7 cellular contexts compared by ENCODE assay signal in the genomic region with DNA sequence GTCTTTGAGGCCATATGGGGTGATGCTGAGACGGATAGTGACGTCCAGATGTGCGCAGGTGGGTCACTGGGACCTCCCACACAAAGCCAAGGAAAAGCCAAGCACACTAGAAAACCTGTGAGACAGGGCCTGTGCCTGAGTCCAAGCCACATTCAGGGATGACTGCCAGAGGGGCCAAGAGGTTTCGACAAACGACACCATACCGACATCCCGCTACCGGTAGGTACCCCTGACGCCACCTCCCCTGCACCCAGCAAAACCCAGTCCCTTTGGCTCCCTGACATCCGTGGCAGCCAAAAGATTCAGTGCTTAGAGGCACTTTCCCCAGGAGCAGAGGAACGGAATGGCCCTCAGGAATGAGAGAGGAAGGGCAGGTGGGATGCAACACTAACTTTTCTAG.
DNase-seq lines count a peak whose midpoint lies in the region; ATAC-seq and TF ChIP-seq lines count a peak whose summit lies in the region.
"Not testable (repeated sequence)": the region's sequence is repeated elsewhere in the genome, so short reads cannot be mapped to it uniquely, and the experiment has no call there.

No MANE protein-coding gene starts in this region.

- not testable (repeated sequence) for DNase-seq in Caco-2; Panc1 (ENCODE audit: low read depth, low spot score); activated CD8-positive, alpha-beta T cell treated with anti-CD3 and anti-CD28 coated beads, Interleukin-2, amount 10 ng/mL, durations not matched to agents 7 days and 5 days; activated naive CD8-positive, alpha-beta T cell treated with anti-CD3 and anti-CD28 coated beads, Interleukin-2, amount 10 ng/mL, durations not matched to agents 7 days and 5 days; left ventricle myocardium inferior; natural killer cell treated with Interleukin-12 subunit alpha and Interleukin-12 subunit beta and Interleukin-15 and Interleukin-18, amount 100 ng/mL, for 72 hours (ENCODE audit: low spot score)
- peak; percentile 44 for DNase-seq in spleen

- intact Hi-C loops in Caco-2 (cut with micrococcal nuclease; ENCODE audit: unreplicated experiment); Panc1 (cut with micrococcal nuclease; ENCODE audit: unreplicated experiment); left ventricle myocardium inferior (cut with micrococcal nuclease); spleen (cut with DNase I; ENCODE audit: low total_unique reads): not testable (repeated sequence)

- not testable (repeated sequence) for H3K27me3 Mint-ChIP-seq in Caco-2 (ENCODE audit: insufficient read depth, unreplicated experiment)
- peaks cover 23% of the 10 kb centered on the region for H3K27me3 Mint-ChIP-seq in activated CD8-positive, alpha-beta T cell treated with anti-CD3 and anti-CD28 coated beads, Interleukin-2, amount 10 ng/mL, durations not matched to agents 7 days and 5 days (ENCODE audit: low read depth)
- peaks cover 25% of the 10 kb centered on the region for H3K27me3 Mint-ChIP-seq in activated naive CD8-positive, alpha-beta T cell treated with anti-CD3 and anti-CD28 coated beads, Interleukin-2, amount 10 ng/mL, durations not matched to agents 7 days and 5 days
- peaks cover 10 to 24% of the 10 kb centered on the region in 2 donors for H3K27me3 Mint-ChIP-seq in natural killer cell treated with Interleukin-12 subunit alpha and Interleukin-12 subunit beta and Interleukin-15 and Interleukin-18, amount 100 ng/mL, for 72 hours

- BruUV-seq in Caco-2 (replicated peaks; lab: Mats Ljungman, UMichigan); Panc1 (replicated peaks; lab: Mats Ljungman, UMichigan): not testable (repeated sequence)

- H3K9me3 Mint-ChIP-seq in Caco-2 (ENCODE audit: unreplicated experiment) = peaks cover 17% of the 10 kb centered on the region
- not testable (repeated sequence) for H3K9me3 Mint-ChIP-seq in activated CD8-positive, alpha-beta T cell treated with anti-CD3 and anti-CD28 coated beads, Interleukin-2, amount 10 ng/mL, durations not matched to agents 7 days and 5 days (ENCODE audit: insufficient read depth); activated naive CD8-positive, alpha-beta T cell treated with anti-CD3 and anti-CD28 coated beads, Interleukin-2, amount 10 ng/mL, durations not matched to agents 7 days and 5 days; natural killer cell treated with Interleukin-12 subunit alpha and Interleukin-12 subunit beta and Interleukin-15 and Interleukin-18, amount 100 ng/mL, for 72 hours

- TF ChIP-seq CTCF in Caco-2 (IDR thresholded peaks at IDR 0.05; ENCODE audit: insufficient read depth in 1 of 2, low read depth in 1 of 2, low read length in 1 of 2, severe bottlenecking in 1 of 2, unreplicated experiment in 1 of 2); Panc1 (IDR thresholded peaks at IDR 0.05); left ventricle myocardium inferior (IDR thresholded peaks at IDR 0.05; ENCODE audit: borderline replicate concordance); spleen (IDR thresholded peaks at IDR 0.05 in 8 of 11, conservative IDR thresholded peaks at IDR 0.05 in 3 of 11): not testable (repeated sequence)

- not testable (repeated sequence) for H3K4me1 Mint-ChIP-seq in Caco-2 (ENCODE audit: low read depth, unreplicated experiment)
- H3K4me1 Mint-ChIP-seq in activated CD8-positive, alpha-beta T cell treated with anti-CD3 and anti-CD28 coated beads, Interleukin-2, amount 10 ng/mL, durations not matched to agents 7 days and 5 days (ENCODE audit: low read depth) = peaks cover 22% of the 10 kb centered on the region
- H3K4me1 Mint-ChIP-seq in activated naive CD8-positive, alpha-beta T cell treated with anti-CD3 and anti-CD28 coated beads, Interleukin-2, amount 10 ng/mL, durations not matched to agents 7 days and 5 days = peaks cover 14% of the 10 kb centered on the region
- peaks cover 27 to 33% of the 10 kb centered on the region in 2 donors for H3K4me1 Mint-ChIP-seq in natural killer cell treated with Interleukin-12 subunit alpha and Interleukin-12 subunit beta and Interleukin-15 and Interleukin-18, amount 100 ng/mL, for 72 hours (ENCODE audit: low read depth in 2 of 2)

- TF ChIP-seq POLR2A in spleen (IDR thresholded peaks at IDR 0.05) = not testable (repeated sequence)

- H3K9me3 ChIP-seq in Caco-2; Panc1 (ENCODE audit: control insufficient read depth, insufficient read depth, low read depth, low read length); left ventricle myocardium inferior (replicated peaks); spleen: not testable (repeated sequence)

- H3K36me3 ChIP-seq in Caco-2 (ENCODE audit: control insufficient read depth, insufficient read depth, low read length); Panc1 (ENCODE audit: control insufficient read depth, insufficient read depth, low read length); left ventricle myocardium inferior; spleen: not testable (repeated sequence)

- H3K4me1 ChIP-seq in Caco-2; Panc1 (ENCODE audit: control insufficient read depth, insufficient read depth, low read length): not testable (repeated sequence)
- H3K4me1 ChIP-seq in left ventricle myocardium inferior (peaks cover 43% of the 10 kb centered on the region), spleen (peaks cover 3 to 38% (median 10%) of the 10 kb centered on the region in 6 donors)

- peak overlapping the region; percentile 83 for H3K27ac ChIP-seq in Panc1 (ENCODE audit: low read length)
- not testable (repeated sequence) for H3K27ac ChIP-seq in left ventricle myocardium inferior (replicated peaks); spleen

- H3K4me3 ChIP-seq in Caco-2 (ENCODE audit: low read depth, low read length) = peak overlapping the region; percentile 75
- peak overlapping the region; percentile 60 to 81; a peak in 3 of 4 replicates for H3K4me3 ChIP-seq in Panc1 (ENCODE audit: low read depth in 2 of 2, low read length in 2 of 2)
- H3K4me3 ChIP-seq in left ventricle myocardium inferior = peak overlapping the region; percentile 76
- peak overlapping the region in 2 of 8 donors; percentile 53 to 79 for H3K4me3 ChIP-seq in spleen

- peaks cover 19% of the 10 kb centered on the region for H3K36me3 Mint-ChIP-seq in Caco-2 (ENCODE audit: insufficient read depth, unreplicated experiment)
- not testable (repeated sequence) for H3K36me3 Mint-ChIP-seq in activated CD8-positive, alpha-beta T cell treated with anti-CD3 and anti-CD28 coated beads, Interleukin-2, amount 10 ng/mL, durations not matched to agents 7 days and 5 days (ENCODE audit: low read depth); activated naive CD8-positive, alpha-beta T cell treated with anti-CD3 and anti-CD28 coated beads, Interleukin-2, amount 10 ng/mL, durations not matched to agents 7 days and 5 days; natural killer cell treated with Interleukin-12 subunit alpha and Interleukin-12 subunit beta and Interleukin-15 and Interleukin-18, amount 100 ng/mL, for 72 hours

- ATAC-seq in Panc1; activated CD8-positive, alpha-beta T cell treated with anti-CD3 and anti-CD28 coated beads, Interleukin-2, amount 10 ng/mL, durations not matched to agents 7 days and 5 days; activated naive CD8-positive, alpha-beta T cell treated with anti-CD3 and anti-CD28 coated beads, Interleukin-2, amount 10 ng/mL, durations not matched to agents 7 days and 5 days (ENCODE audit: low read depth); natural killer cell treated with Interleukin-12 subunit alpha and Interleukin-12 subunit beta and Interleukin-15 and Interleukin-18, amount 100 ng/mL, for 72 hours: not testable (repeated sequence)

- in situ Hi-C loops in Panc1 (cut with HindIII; ENCODE audit: low pct_unique_long_range_greater_than_20kb, low sequenced_read_pairs) = not testable (repeated sequence)

- H3K4me3 Mint-ChIP-seq in Caco-2 (ENCODE audit: unreplicated experiment) = peak overlapping the region; percentile 77
- H3K4me3 Mint-ChIP-seq in activated CD8-positive, alpha-beta T cell treated with anti-CD3 and anti-CD28 coated beads, Interleukin-2, amount 10 ng/mL, durations not matched to agents 7 days and 5 days = peak overlapping the region; percentile 83
- peak overlapping the region; percentile 89 for H3K4me3 Mint-ChIP-seq in activated naive CD8-positive, alpha-beta T cell treated with anti-CD3 and anti-CD28 coated beads, Interleukin-2, amount 10 ng/mL, durations not matched to agents 7 days and 5 days
- H3K4me3 Mint-ChIP-seq in natural killer cell treated with Interleukin-12 subunit alpha and Interleukin-12 subunit beta and Interleukin-15 and Interleukin-18, amount 100 ng/mL, for 72 hours = peak overlapping the region; percentile 77

- 89 to 96% (median 94%) methylated on average over 5 to 11 of the region's 11 CpGs for WGBS in spleen, 5 donors

- POLR2A ChIA-PET in Caco-2 (lab: Charles Lee); Panc1 (lab: Charles Lee); activated CD8-positive, alpha-beta T cell treated with anti-CD3 and anti-CD28 coated beads, Interleukin-2, amount 10 ng/mL, durations not matched to agents 7 days and 5 days (lab: Charles Lee); activated naive CD8-positive, alpha-beta T cell treated with anti-CD3 and anti-CD28 coated beads, Interleukin-2, amount 10 ng/mL, durations not matched to agents 7 days and 5 days (lab: Charles Lee): not testable (repeated sequence)

- H3K27me3 ChIP-seq in Caco-2 (replicated peaks; ENCODE audit: control insufficient read depth, insufficient read depth, low read length); Panc1 (ENCODE audit: control insufficient read depth, insufficient read depth, low read length); left ventricle myocardium inferior (ENCODE audit: low read depth): not testable (repeated sequence)
- peaks cover 0 to 55% (median 17%) of the 10 kb centered on the region in 7 donors for H3K27me3 ChIP-seq in spleen (replicated peaks in 1 of 7)

- CTCF ChIA-PET in Caco-2 (lab: Charles Lee); Panc1 (lab: Charles Lee); activated CD8-positive, alpha-beta T cell treated with anti-CD3 and anti-CD28 coated beads, Interleukin-2, amount 10 ng/mL, durations not matched to agents 7 days and 5 days (lab: Charles Lee): not testable (repeated sequence)

- peak overlapping the region; percentile 62 for H3K27ac Mint-ChIP-seq in Caco-2 (ENCODE audit: unreplicated experiment)
- not testable (repeated sequence) for H3K27ac Mint-ChIP-seq in activated CD8-positive, alpha-beta T cell treated with anti-CD3 and anti-CD28 coated beads, Interleukin-2, amount 10 ng/mL, durations not matched to agents 7 days and 5 days; activated naive CD8-positive, alpha-beta T cell treated with anti-CD3 and anti-CD28 coated beads, Interleukin-2, amount 10 ng/mL, durations not matched to agents 7 days and 5 days; natural killer cell treated with Interleukin-12 subunit alpha and Interleukin-12 subunit beta and Interleukin-15 and Interleukin-18, amount 100 ng/mL, for 72 hours
